Comparison of ENCODE assay signal across 24 cellular contexts in genomic region chr3:185781759-185782158, GRCh38. TPM values are rescaled to one million over a fixed set of nuclear protein-coding genes. Genes with fewer than 3 reads are reported as not detected.
DNase-seq lines count a peak whose midpoint lies in the region; ATAC-seq, FAIRE-seq and TF ChIP-seq lines count a peak whose summit lies in the region.
"Had no signal": no experiment of that assay in that cellular context is flagged by ENCODE, and none has a peak within 500 bp of the region (broad histone marks: within the 10 kb centered on the region; RNA-seq: fewer than 3 reads in every experiment).

No MANE protein-coding gene starts in this region.

- no peak for TF ChIP-seq CTCF in GM12878 (IDR thresholded peaks at IDR 0.05 in 2 of 3, conservative IDR thresholded peaks at IDR 0.05 in 1 of 3; ENCODE audit: control insufficient read depth in 2 of 3, extremely low read depth in 1 of 3, insufficient read depth in 1 of 3, low read depth in 3 of 3, low read length in 3 of 3)

- DNase-seq in GM12878 (ENCODE audit: low read depth, low spot score) (no peak), iris pigment epithelial cell (ENCODE audit: low read depth) (peak; percentile 92), NCI-H1417 (lab: John Stamatoyannopoulos, UW) (no peak), immature natural killer cell (no peak), SHP77 treated with DMSO at 0.1 percent for 48 hours (lab: John Stamatoyannopoulos, UW) (no peak)
- DNase-seq: activated CD8-positive, alpha-beta T cell treated with anti-CD3 and anti-CD28 coated beads for 36 hours; C1 segment of cervical spinal cord; effector memory CD4-positive, alpha-beta T cell; heart left ventricle; Kasumi-1; naive B cell; NCI-H2029 treated with DMSO at 0.1 percent for 48 hours; NCI-H82; SHP77; stimulated activated CD4-positive, alpha-beta T cell treated with anti-CD3 and anti-CD28 coated beads, Interleukin-4, amount 100 ng/mL, for 1 hour; upper lobe of left lung had no signal

- no peaks in the 10 kb centered on the region for H3K9me3 Mint-ChIP-seq in stimulated activated memory B cell treated with anti-CD40 and anti-IgM and Interleukin-4, amounts not matched to agents 10 μg/mL and 1 μg/mL and 100 μg/mL, for 72 hours
- H3K9me3 Mint-ChIP-seq in immature natural killer cell = peaks cover 0 to under 1% (median 0%) of the 10 kb centered on the region in 6 donors
- H3K9me3 Mint-ChIP-seq: activated CD8-positive, alpha-beta T cell treated with anti-CD3 and anti-CD28 coated beads for 36 hours; activated T-helper 17 cell treated with anti-CD3 and anti-CD28 coated beads, Interleukin-2, amount 50 U/mL, for 72 hours had no signal

- H3K36me3 ChIP-seq in BLaER1 treated with 17β-estradiol and CSF1 and Interleukin-3, amounts not matched to agents 10 nM and 100 nM = no peaks in the 10 kb centered on the region
- H3K36me3 ChIP-seq in HUES48 (ENCODE audit: control insufficient read depth, insufficient read depth, low read length) = no peaks in the 10 kb centered on the region
- no peaks in the 10 kb centered on the region for H3K36me3 ChIP-seq in GM12878 (ENCODE audit: control insufficient read depth in 2 of 2, insufficient read depth in 2 of 2, low read length in 1 of 2)
- H3K36me3 ChIP-seq: ascending aorta, heart left ventricle, upper lobe of left lung had no signal

- no peaks in the 10 kb centered on the region for H3K36me3 Mint-ChIP-seq in stimulated activated memory B cell treated with anti-CD40 and anti-IgM and Interleukin-4, amounts not matched to agents 10 μg/mL and 1 μg/mL and 100 μg/mL, for 72 hours
- H3K36me3 Mint-ChIP-seq in immature natural killer cell = no peaks in the 10 kb centered on the region
- H3K36me3 Mint-ChIP-seq: naive B cell had no signal

- no peak overlapping the region for H3K9ac ChIP-seq in BLaER1 treated with 17β-estradiol and CSF1 and Interleukin-3, amounts not matched to agents 10 nM and 100 nM
- H3K9ac ChIP-seq in HUES48 (ENCODE audit: low read depth, low read length) (no peak overlapping the region), GM12878 (ENCODE audit: control insufficient read depth, insufficient read depth, low read length) (no peak overlapping the region)

- no TSS peak for BruUV-seq in GM12878 (replicated peaks; lab: Mats Ljungman, UMichigan)

- H3K27me3 ChIP-seq in BLaER1 treated with 17β-estradiol and CSF1 and Interleukin-3, amounts not matched to agents 10 nM and 100 nM = no peaks in the 10 kb centered on the region
- H3K27me3 ChIP-seq in HUES48 (ENCODE audit: control insufficient read depth, insufficient read depth, low read length) (no peaks in the 10 kb centered on the region), GM12878 (replicated peaks in 1 of 2; ENCODE audit: control insufficient read depth in 2 of 2, insufficient read depth in 2 of 2, low read length in 1 of 2) (no peaks in the 10 kb centered on the region; a peak in 1 of 4 replicates)
- H3K27me3 ChIP-seq: ascending aorta, heart left ventricle, upper lobe of left lung had no signal

- SMC1A ChIA-PET in GM12878 (lab: Charles Lee; ENCODE audit: uncharacterized antibody, unreplicated experiment) = interaction anchor here (0.9 kb wide), 1 partner anchor 9 kb away, joined by 4 read pairs; no protein-coding TSS in a partner anchor

- no peak for FAIRE-seq in GM12878 (lab: Jason Lieb, UNC)
- FAIRE-seq: G401.6, TTC549 had no signal

- RAD21 ChIA-PET in GM12878 (lab: Charles Lee; ENCODE audit: unreplicated experiment) = no interaction called here

- no peak overlapping the region for H3K4me3 Mint-ChIP-seq in stimulated activated memory B cell treated with anti-CD40 and anti-IgM and Interleukin-4, amounts not matched to agents 10 μg/mL and 1 μg/mL and 100 μg/mL, for 72 hours
- no peak overlapping the region for H3K4me3 Mint-ChIP-seq in immature natural killer cell
- H3K4me3 Mint-ChIP-seq: activated CD8-positive, alpha-beta T cell treated with anti-CD3 and anti-CD28 coated beads for 36 hours; activated T-helper 17 cell treated with anti-CD3 and anti-CD28 coated beads, Interleukin-2, amount 50 U/mL, for 72 hours; naive B cell had no signal

- peaks cover 12% of the 10 kb centered on the region for H3K27me3 Mint-ChIP-seq in stimulated activated memory B cell treated with anti-CD40 and anti-IgM and Interleukin-4, amounts not matched to agents 10 μg/mL and 1 μg/mL and 100 μg/mL, for 72 hours
- H3K27me3 Mint-ChIP-seq in immature natural killer cell (ENCODE audit: low read depth in 3 of 3) = peaks cover 0 to 2% (median 0%) of the 10 kb centered on the region in 3 donors
- H3K27me3 Mint-ChIP-seq: activated CD8-positive, alpha-beta T cell treated with anti-CD3 and anti-CD28 coated beads for 36 hours; naive B cell had no signal

- ATAC-seq in GM12878 = no peak
- no peak for ATAC-seq in stimulated activated memory B cell treated with anti-CD40 and anti-IgM and Interleukin-4, amounts not matched to agents 10 μg/mL and 1 μg/mL and 100 μg/mL, for 72 hours
- ATAC-seq: activated CD8-positive, alpha-beta T cell treated with anti-CD3 and anti-CD28 coated beads for 36 hours; activated T-helper 17 cell treated with anti-CD3 and anti-CD28 coated beads, Interleukin-2, amount 50 U/mL, for 72 hours; heart left ventricle; left lobe of liver had no signal

- H3K79me2 ChIP-seq in GM12878 (ENCODE audit: control insufficient read depth, insufficient read depth, low read length) = no peaks in the 10 kb centered on the region

- H2AFZ ChIP-seq in GM12878 (ENCODE audit: control insufficient read depth, low read depth, low read length) = no peak overlapping the region

- POLR2A ChIA-PET in GM12878 (lab: Charles Lee) = no interaction called here

- no peak for TF ChIP-seq RAD21 in GM12878 (IDR thresholded peaks at IDR 0.05; ENCODE audit: insufficient read depth, low read depth, low read length)

- H3K27ac ChIP-seq in BLaER1 treated with 17β-estradiol and CSF1 and Interleukin-3, amounts not matched to agents 10 nM and 100 nM = no peak overlapping the region
- peak overlapping the region; percentile 37 for H3K27ac ChIP-seq in HUES48 (ENCODE audit: low read depth, low read length)
- no peak overlapping the region for H3K27ac ChIP-seq in GM12878 (ENCODE audit: control insufficient read depth, insufficient read depth)
- H3K27ac ChIP-seq: ascending aorta, heart left ventricle, upper lobe of left lung had no signal

- WGBS in GM12878 (ENCODE audit: insufficient coverage, insufficient replicate concordance, low lambda C conversion rate, missing lambda C conversion rate) = 3% methylated on average over 3 of the region's 3 CpGs

- no peak overlapping the region for H3K4me3 ChIP-seq in BLaER1 treated with 17β-estradiol and CSF1 and Interleukin-3, amounts not matched to agents 10 nM and 100 nM
- H3K4me3 ChIP-seq in HUES48 (ENCODE audit: low read depth, low read length) (no peak overlapping the region), GM12878 (no peak overlapping the region)
- H3K4me3 ChIP-seq: ascending aorta, heart left ventricle, upper lobe of left lung had no signal

- in situ Hi-C loops in GM12878 (cut with MboI) = no loop called here

- H3K27ac Mint-ChIP-seq in stimulated activated memory B cell treated with anti-CD40 and anti-IgM and Interleukin-4, amounts not matched to agents 10 μg/mL and 1 μg/mL and 100 μg/mL, for 72 hours = no peak overlapping the region
- no peak overlapping the region for H3K27ac Mint-ChIP-seq in immature natural killer cell
- H3K27ac Mint-ChIP-seq: activated CD8-positive, alpha-beta T cell treated with anti-CD3 and anti-CD28 coated beads for 36 hours; activated T-helper 17 cell treated with anti-CD3 and anti-CD28 coated beads, Interleukin-2, amount 50 U/mL, for 72 hours; naive B cell had no signal

- H3K4me2 ChIP-seq in BLaER1 treated with 17β-estradiol and CSF1 and Interleukin-3, amounts not matched to agents 10 nM and 100 nM = peak overlapping the region; percentile 10 to 53 (median 42); a peak in 20 of 22 replicates
- no peak overlapping the region for H3K4me2 ChIP-seq in GM12878 (ENCODE audit: control insufficient read depth, insufficient read depth)

- H3K9me3 ChIP-seq in BLaER1 treated with 17β-estradiol and CSF1 and Interleukin-3, amounts not matched to agents 10 nM and 100 nM (replicated peaks in 1 of 11) = peaks cover 0 to 5% (median 0%) of the 10 kb centered on the region in 11 experiments; a peak in 1 of 22 replicates
- H3K9me3 ChIP-seq in HUES48 (ENCODE audit: control insufficient read depth, insufficient read depth, low read length) (no peaks in the 10 kb centered on the region), GM12878 (replicated peaks; ENCODE audit: control insufficient read depth, insufficient read depth, low read length) (no peaks in the 10 kb centered on the region)
- H3K9me3 ChIP-seq: ascending aorta, heart left ventricle, upper lobe of left lung had no signal

- TF ChIP-seq POLR2A in GM12878 (IDR thresholded peaks at IDR 0.05; ENCODE audit: low read depth, low read length) = no peak

- intact Hi-C loops in GM12878 (cut with micrococcal nuclease; ENCODE audit: unreplicated experiment) = no loop called here

- CTCF ChIA-PET in GM12878 (lab: Yijun Ruan, JAX) = interaction anchor here (3.7 kb wide), 1 partner anchor 13 kb away, joined by 28 read pairs; no protein-coding TSS in a partner anchor

- no peaks in the 10 kb centered on the region for H4K20me1 ChIP-seq in BLaER1 treated with 17β-estradiol and CSF1 and Interleukin-3, amounts not matched to agents 10 nM and 100 nM
- no peaks in the 10 kb centered on the region for H4K20me1 ChIP-seq in GM12878 (ENCODE audit: control insufficient read depth, insufficient read depth)

- no peak for TF ChIP-seq EP300 in GM12878 (IDR thresholded peaks at IDR 0.05; ENCODE audit: borderline replicate concordance in 1 of 2, control insufficient read depth in 1 of 2, low read depth in 2 of 2, low read length in 2 of 2)

- H3K4me1 ChIP-seq in BLaER1 treated with 17β-estradiol and CSF1 and Interleukin-3, amounts not matched to agents 10 nM and 100 nM = peaks cover 7 to 20% (median 17%) of the 10 kb centered on the region in 10 experiments; a peak in 16 of 20 replicates
- peaks cover 81% of the 10 kb centered on the region for H3K4me1 ChIP-seq in HUES48 (ENCODE audit: control insufficient read depth, insufficient read depth, low read length)
- H3K4me1 ChIP-seq in GM12878 (ENCODE audit: control insufficient read depth, insufficient read depth, low read length) = no peaks in the 10 kb centered on the region
- H3K4me1 ChIP-seq: ascending aorta, upper lobe of left lung had no signal

- H3K4me1 Mint-ChIP-seq in stimulated activated memory B cell treated with anti-CD40 and anti-IgM and Interleukin-4, amounts not matched to agents 10 μg/mL and 1 μg/mL and 100 μg/mL, for 72 hours = no peaks in the 10 kb centered on the region
- no peaks in the 10 kb centered on the region for H3K4me1 Mint-ChIP-seq in immature natural killer cell
- H3K4me1 Mint-ChIP-seq: activated T-helper 17 cell treated with anti-CD3 and anti-CD28 coated beads, Interleukin-2, amount 50 U/mL, for 72 hours; naive B cell had no signal

RNA-seq across cellular contexts. Expression of gene IGF2BP2, which starts 43.1 kb away (rescaled TPM):
- 0.10 and 0.91 TPM in 2 replicates for total RNA-seq in GM12878 (2013; cell fraction: nucleolus; rRNA removed)
- total RNA-seq in GM12878 (2014; rRNA removed) = not detected in 2 replicates
- not detected in 2 replicates for total RNA-seq in GM12878 (2014; rRNA removed; fragmentation: Illumina TruSeq; extraction: Trizol)
- 0.21 and 0.72 TPM in 2 replicates for total RNA-seq in GM12878 (2021)
- not detected for polyA plus RNA-seq in GM12878 (2011; ENCODE audit: low read depth)
- polyA plus RNA-seq in GM12878 (2011; rRNA removed) = not detected in 2 replicates
- polyA plus RNA-seq in GM12878 (2011; cell fraction: cytosol; rRNA removed) = not detected in 2 replicates
- polyA plus RNA-seq in GM12878 (2011; cell fraction: nucleus; rRNA removed) = not detected in 2 replicates
- 0.20 TPM in 1 of 2 replicates, not detected in the other for polyA plus RNA-seq in GM12878 (2012)
- polyA plus RNA-seq in GM12878 (2014; fragmentation: Illumina TruSeq; extraction: Trizol) = not detected in 2 replicates
- not detected for polyA plus RNA-seq in GM12878 (2014; fragmentation: Nextera tagmentation; extraction: Ambion mirVana)
- polyA plus RNA-seq in GM12878 (2014; rRNA removed) = not detected in 2 replicates
- under 1 TPM in 1 of 2 experiments, not detected in 1; 0.25 TPM for polyA plus RNA-seq in GM12878 (2016; fragmentation: Nextera tagmentation; extraction: Ambion mirVana)
- not detected in 2 replicates for polyA minus RNA-seq in GM12878 (2011; rRNA and poly(A)+ RNA removed)
- not detected in 2 replicates for polyA minus RNA-seq in GM12878 (2011; cell fraction: cytosol; rRNA and poly(A)+ RNA removed)
- polyA minus RNA-seq in GM12878 (2011; cell fraction: nucleus; rRNA and poly(A)+ RNA removed) = not detected in 2 replicates
- under 1 TPM; 0.42 to 0.86 (median 0.43) TPM for polyA plus RNA-seq in immature natural killer cell
